In the genomic region with DNA sequence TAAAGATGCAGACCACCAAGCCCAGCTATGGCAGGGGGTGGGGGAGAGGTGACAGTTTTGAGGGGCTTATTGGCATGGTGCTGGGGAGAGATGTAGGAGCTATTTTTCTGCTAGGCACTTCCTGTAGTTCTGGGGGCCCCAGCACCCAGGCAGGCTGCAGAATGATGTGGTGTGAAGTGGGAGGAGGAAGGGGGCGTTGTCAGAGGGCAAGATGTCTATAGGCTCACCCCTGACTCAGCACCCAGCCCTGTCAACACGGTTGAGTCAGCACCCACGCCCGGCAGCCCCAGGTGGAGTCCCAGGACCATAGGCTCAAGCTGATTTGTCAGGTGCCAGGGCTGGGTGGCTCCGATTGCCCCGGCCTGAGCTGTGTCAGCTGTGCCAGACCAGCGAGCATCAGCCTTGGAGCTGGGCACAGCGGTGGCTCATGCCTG, we compare ENCODE assay signal across 1 cellular context.
A peak's percentile ranks its signal among the peaks of the same experiment; 100 is the strongest.
TF ChIP-seq lines count a peak whose summit lies in the region.

No MANE protein-coding gene starts in this region.

TF ChIP-seq in endothelial cell of umbilical vein, 7 proteins besides CTCF, POLR2A, EP300 and RAD21:
- TF ChIP-seq, protein P1, sequence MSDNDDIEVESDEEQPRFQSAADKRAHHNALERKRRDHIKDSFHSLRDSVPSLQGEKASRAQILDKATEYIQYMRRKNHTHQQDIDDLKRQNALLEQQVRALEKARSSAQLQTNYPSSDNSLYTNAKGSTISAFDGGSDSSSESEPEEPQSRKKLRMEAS (IDR thresholded peaks at IDR 0.05; ENCODE audit: insufficient read depth, insufficient read length): no peak
- peak; percentile 68 for TF ChIP-seq FOS (IDR thresholded peaks at IDR 0.05; ENCODE audit: borderline replicate concordance, insufficient read depth, low read length)
- TF ChIP-seq POLR2AphosphoS5 (IDR thresholded peaks at IDR 0.05; ENCODE audit: insufficient read depth, low read depth, low read length): peak; percentile 61
